Comparison of ENCODE assay signal across 13 cellular contexts in genomic region chr5:96226941-96227552, GRCh38.
DNase-seq lines count a peak whose midpoint lies in the region; ATAC-seq, FAIRE-seq and TF ChIP-seq lines count a peak whose summit lies in the region.
"Had no signal": no experiment of that assay in that cellular context is flagged by ENCODE, and none has a peak within 500 bp of the region (broad histone marks: within the 10 kb centered on the region; RNA-seq: fewer than 3 reads in every experiment).

No MANE protein-coding gene starts in this region.

- TF ChIP-seq POLR2A in testis (IDR thresholded peaks at IDR 0.05): no peak

- no peak overlapping the region for H2AFZ ChIP-seq in hepatocyte

- H3K9me3 ChIP-seq in hepatocyte (ENCODE audit: low read depth) (no peaks in the 10 kb centered on the region), testis (no peaks in the 10 kb centered on the region)
- H3K9me3 ChIP-seq: lower lobe of right lung, uterus had no signal

- intact Hi-C loops in testis (cut with DNase I; ENCODE audit: low total_unique reads): no loop called here

- peak; percentile 54 for DNase-seq in HTR-8/SVneo (ENCODE audit: insufficient read length, low spot score)
- peak; percentile 41 for DNase-seq in brain pericyte (ENCODE audit: low read depth, low spot score)
- peak; percentile 20 for DNase-seq in hepatocyte (ENCODE audit: low spot score)
- peak; percentile 28 for DNase-seq in testis
- no peak for DNase-seq in NCI-H526 (lab: John Stamatoyannopoulos, UW)
- DNase-seq in GM13976 (ENCODE audit: low spot score): no peak
- DNase-seq: activated CD4-positive, alpha-beta T cell treated with anti-CD3 and anti-CD28 coated beads for 36 hours; activated naive CD8-positive, alpha-beta T cell treated with anti-CD3 and anti-CD28 coated beads, Interleukin-2, amount 50 U/mL, for 24 hours; lower lobe of right lung; NCI-H510A treated with DMSO at 0.1 percent for 48 hours; stimulated activated CD4-positive, alpha-beta T cell treated with anti-CD3 and anti-CD28 coated beads, Interleukin-1b, Interleukin-23, amount 100 ng/mL, for 48 hours had no signal

- FAIRE-seq in HTR-8/SVneo (lab: Jason Lieb, UNC): peak; percentile 83

- no peaks in the 10 kb centered on the region for H4K20me1 ChIP-seq in hepatocyte (ENCODE audit: insufficient read depth, poor library complexity, severe bottlenecking)

- H3K36me3 ChIP-seq in hepatocyte (replicated peaks; ENCODE audit: insufficient read depth, low read depth): no peaks in the 10 kb centered on the region
- no peaks in the 10 kb centered on the region for H3K36me3 ChIP-seq in testis (ENCODE audit: low read depth, missing control alignments)
- H3K36me3 ChIP-seq: lower lobe of right lung, uterus had no signal

- no peaks in the 10 kb centered on the region for H3K9me2 ChIP-seq in hepatocyte (replicated peaks; ENCODE audit: insufficient read depth)

- H3K4me3 ChIP-seq in hepatocyte (no peak overlapping the region), testis (no peak overlapping the region)
- H3K4me3 ChIP-seq: lower lobe of right lung, uterus had no signal

- in situ Hi-C loops in GM13976 (cut with MboI; ENCODE audit: low sequenced_read_pairs, unreplicated experiment): no loop called here

- H3K4me1 ChIP-seq in hepatocyte (ENCODE audit: insufficient read depth) (no peaks in the 10 kb centered on the region), testis (no peaks in the 10 kb centered on the region)
- H3K4me1 ChIP-seq: lower lobe of right lung had no signal

- no peak for ATAC-seq in HG02642 (IDR thresholded peaks at IDR 0.05; ENCODE audit: poor library complexity, unreplicated experiment)
- ATAC-seq: activated CD4-positive, alpha-beta T cell treated with anti-CD3 and anti-CD28 coated beads for 36 hours; activated naive CD8-positive, alpha-beta T cell treated with anti-CD3 and anti-CD28 coated beads, Interleukin-2, amount 50 U/mL, for 24 hours had no signal

- TF ChIP-seq CTCF in hepatocyte (IDR thresholded peaks at IDR 0.05; ENCODE audit: poor library complexity) (no peak), testis (IDR thresholded peaks at IDR 0.05) (no peak), GM13976 (IDR thresholded peaks at IDR 0.05; ENCODE audit: borderline replicate concordance, control extremely low read depth, extremely low read depth, insufficient read depth, missing control alignments) (no peak)

- H3K27ac ChIP-seq in hepatocyte: peak overlapping the region; percentile 2
- H3K27ac ChIP-seq in testis: no peak overlapping the region
- H3K27ac ChIP-seq: lower lobe of right lung had no signal

- WGBS in hepatocyte (ENCODE audit: low lambda C conversion rate, missing lambda C conversion rate): 69% methylated on average over 6 of the region's 6 CpGs
- 53 to 58% methylated on average over 6 of the region's 6 CpGs for WGBS in testis, 2 donors

- H3K27me3 ChIP-seq in hepatocyte: no peaks in the 10 kb centered on the region
- H3K27me3 ChIP-seq in testis: no peaks in the 10 kb centered on the region
- H3K27me3 ChIP-seq: uterus had no signal

- H3K4me2 ChIP-seq in hepatocyte: peak overlapping the region; percentile 9

- H3K79me2 ChIP-seq in hepatocyte: no peaks in the 10 kb centered on the region

Comparison
In these comparisons a context has a peak if more than half of its experiments do, and no peak if none do; other contexts are left out.
1. DNase-seq: peak in HTR-8/SVneo (single experiment), brain pericyte (single experiment), hepatocyte (single experiment) and testis (single experiment); none in NCI-H526 (0 of 2) and GM13976 (single experiment).